Comparison of ENCODE assay signal across 14 cellular contexts in genomic region chr5:142201471-142201887, GRCh38.
DNase-seq lines count a peak whose midpoint lies in the region; ATAC-seq, FAIRE-seq and TF ChIP-seq lines count a peak whose summit lies in the region.
"Had no signal": no experiment of that assay in that cellular context is flagged by ENCODE, and none has a peak within 500 bp of the region (broad histone marks: within the 10 kb centered on the region; RNA-seq: fewer than 3 reads in every experiment).

No MANE protein-coding gene starts in this region.

- H3K9ac ChIP-seq in HCT116 (ENCODE audit: low read length) (no peak overlapping the region), adipocyte (ENCODE audit: low read length) (no peak overlapping the region)

- ATAC-seq in HCT116 (peak; percentile 50; the same call in 1 of the 2 replicates), T-cell (replicated peaks in 1 of 4) (no peak)

- peaks cover 0 to 6% (median 0%) of the 10 kb centered on the region in 3 donors for H3K4me1 Mint-ChIP-seq in T-cell

- no peaks in the 10 kb centered on the region for H3K9me3 Mint-ChIP-seq in T-cell

- POLR2A ChIA-PET in HCT116 (lab: Charles Lee), result no interaction called here
- POLR2A ChIA-PET in T-cell (lab: Charles Lee), result no interaction called here

- H3K9me3 ChIP-seq in HCT116 (ENCODE audit: control insufficient read depth in 1 of 2, insufficient read depth in 1 of 2, low read depth in 1 of 2, low read length in 2 of 2), result no peaks in the 10 kb centered on the region
- no peaks in the 10 kb centered on the region for H3K9me3 ChIP-seq in adipocyte (ENCODE audit: control insufficient read depth, low read length)
- H3K9me3 ChIP-seq in effector memory CD4-positive, alpha-beta T cell (ENCODE audit: control insufficient read depth, low read length), result no peaks in the 10 kb centered on the region
- H3K9me3 ChIP-seq: thoracic aorta had no signal

- H3K4me2 ChIP-seq in HCT116 (ENCODE audit: low read length), result peak overlapping the region; percentile 26

- peaks cover 0 to 8% of the 10 kb centered on the region in 2 donors for H3K27me3 Mint-ChIP-seq in T-cell

- no peak for TF ChIP-seq RAD21 in HCT116 (IDR thresholded peaks at IDR 0.05; ENCODE audit: low read depth)

- H3K36me3 Mint-ChIP-seq in T-cell, result no peaks in the 10 kb centered on the region

- H3K4me3 ChIP-seq in HCT116 (replicated peaks in 1 of 2; ENCODE audit: low read depth in 1 of 2, low read length in 2 of 2), result no peak overlapping the region
- H3K4me3 ChIP-seq in adipocyte (ENCODE audit: low read length), result no peak overlapping the region
- H3K4me3 ChIP-seq in fibroblast of villous mesenchyme (ENCODE audit: low read depth, low read length), result no peak overlapping the region
- no peak overlapping the region for H3K4me3 ChIP-seq in effector memory CD4-positive, alpha-beta T cell (ENCODE audit: insufficient read depth, low read depth, low read length, poor library complexity, severe bottlenecking)
- H3K4me3 ChIP-seq: thoracic aorta had no signal

- intact Hi-C loops in HCT116 (cut with micrococcal nuclease), result no loop called here

- no peaks in the 10 kb centered on the region for H4K20me1 ChIP-seq in HCT116 (ENCODE audit: insufficient read depth)

- no peak for FAIRE-seq in urothelium cell line (lab: Jason Lieb, UNC)

- BruUV-seq in HCT116 (replicated peaks; lab: Mats Ljungman, UMichigan), result no TSS peak

- no peak for TF ChIP-seq CTCF in HCT116 (IDR thresholded peaks at IDR 0.05 in 2 of 3, conservative IDR thresholded peaks at IDR 0.05 in 1 of 3; ENCODE audit: borderline replicate concordance in 1 of 3, insufficient read depth in 1 of 3, low read depth in 2 of 3, low read length in 2 of 3)
- TF ChIP-seq CTCF in fibroblast of villous mesenchyme (IDR thresholded peaks at IDR 0.05; ENCODE audit: insufficient read depth, low read depth, low read length), result no peak

- no peak overlapping the region for H3K4me3 Mint-ChIP-seq in T-cell

- no peak overlapping the region for H3K27ac ChIP-seq in HCT116 (ENCODE audit: low read depth, low read length)
- no peak overlapping the region for H3K27ac ChIP-seq in effector memory CD4-positive, alpha-beta T cell (ENCODE audit: insufficient read depth, low read length, poor library complexity, severe bottlenecking)
- H3K27ac ChIP-seq: thoracic aorta had no signal

- CTCF ChIA-PET in HCT116 (lab: Charles Lee), result no interaction called here
- CTCF ChIA-PET in T-cell (lab: Charles Lee), result no interaction called here

- DNase-seq in HCT116 (ENCODE audit: low read depth, low spot score) (peak; percentile 24), adipocyte (ENCODE audit: low read depth) (peak; percentile 19), fibroblast of villous mesenchyme (ENCODE audit: low read depth) (peak; percentile 85), urothelium cell line (ENCODE audit: low spot score) (peak; percentile 45), T-cell (no peak)
- DNase-seq in effector memory CD4-positive, alpha-beta T cell, result no peak
- no peak for DNase-seq in stimulated activated CD4-positive, alpha-beta T cell treated with anti-CD3 and anti-CD28 coated beads, Interleukin-1b, Interleukin-23, amount 100 ng/mL, for 48 hours
- DNase-seq: activated CD8-positive, alpha-beta memory T cell treated with anti-CD3 and anti-CD28 coated beads, Interleukin-2, amount 50 U/mL, for 48 hours; DMS153; effector CD8-positive, alpha-beta T cell; NCI-H1048; NCI-H524; SHP77 treated with DMSO at 0.1 percent for 48 hours had no signal

- RAD21 ChIA-PET in HCT116 (lab: Charles Lee; ENCODE audit: low non-redundant PET in 1 of 2, low total read pairs in 2 of 2, uncharacterized antibody in 2 of 2, unreplicated experiment in 2 of 2), result no interaction called here

- H3K27ac Mint-ChIP-seq in T-cell, result no peak overlapping the region

- H2AFZ ChIP-seq in HCT116 (ENCODE audit: low read depth, low read length, poor library complexity, severe bottlenecking), result no peak overlapping the region

- H3K79me2 ChIP-seq in HCT116 (ENCODE audit: insufficient read depth, low read length), result no peaks in the 10 kb centered on the region

- H3K9me2 ChIP-seq in HCT116 (ENCODE audit: insufficient read depth), result no peaks in the 10 kb centered on the region

- no peaks in the 10 kb centered on the region for H3K36me3 ChIP-seq in HCT116 (ENCODE audit: control insufficient read depth in 1 of 2, insufficient read depth in 2 of 2, low read length in 2 of 2)
- no peaks in the 10 kb centered on the region for H3K36me3 ChIP-seq in adipocyte (ENCODE audit: control insufficient read depth, insufficient read depth, low read length, severe bottlenecking)
- no peaks in the 10 kb centered on the region for H3K36me3 ChIP-seq in effector memory CD4-positive, alpha-beta T cell (ENCODE audit: control insufficient read depth, insufficient read depth, low read length)
- H3K36me3 ChIP-seq: thoracic aorta had no signal

- H3K4me1 ChIP-seq in HCT116 (ENCODE audit: control insufficient read depth in 1 of 2, insufficient read depth in 2 of 2, low read length in 2 of 2) (peaks cover 0 to 23% of the 10 kb centered on the region in 2 experiments; a peak in 2 of 4 replicates), adipocyte (ENCODE audit: control insufficient read depth, insufficient read depth, low read length) (no peaks in the 10 kb centered on the region)
- H3K4me1 ChIP-seq in effector memory CD4-positive, alpha-beta T cell (ENCODE audit: control insufficient read depth, insufficient read depth, low read length, poor library complexity, severe bottlenecking), result no peaks in the 10 kb centered on the region

- H3K27me3 ChIP-seq in HCT116 (ENCODE audit: insufficient read depth, low read length) (no peaks in the 10 kb centered on the region), adipocyte (replicated peaks; ENCODE audit: control insufficient read depth, insufficient read depth, low read length) (peaks cover 19% of the 10 kb centered on the region)
- no peaks in the 10 kb centered on the region for H3K27me3 ChIP-seq in effector memory CD4-positive, alpha-beta T cell (replicated peaks; ENCODE audit: control insufficient read depth, insufficient read depth, low read length, poor library complexity, severe bottlenecking)

- no peak for TF ChIP-seq POLR2A in HCT116 (IDR thresholded peaks at IDR 0.05; ENCODE audit: borderline replicate concordance, extremely low read depth, insufficient read depth, insufficient read length)

TF ChIP-seq in HCT116, 20 proteins besides CTCF, POLR2A, EP300 and RAD21:
- TF ChIP-seq EZH2 (IDR thresholded peaks at IDR 0.05) (no peak), SP1 (IDR thresholded peaks at IDR 0.05; ENCODE audit: low read depth) (0 out of 2 replicates have a peak, but pooled peaks have one; percentile 26), TCF7L2 (IDR thresholded peaks at IDR 0.05; ENCODE audit: borderline replicate concordance, extremely low read depth, insufficient read depth, insufficient read length) (peak; percentile 86)

Comparison
In these comparisons a context has a peak if more than half of its experiments do, and no peak if none do; other contexts are left out.
1. DNase-seq: peak in HCT116 (single experiment), adipocyte (single experiment), fibroblast of villous mesenchyme (single experiment) and urothelium cell line (single experiment); none in effector memory CD4-positive, alpha-beta T cell (0 of 3), stimulated activated CD4-positive, alpha-beta T cell treated with anti-CD3 and anti-CD28 coated beads, Interleukin-1b, Interleukin-23, amount 100 ng/mL, for 48 hours (single experiment) and T-cell (0 of 34).